ENCODE assay signal across 9 cellular contexts in genomic region chrX:22063284-22063683, GRCh38. TPM values are rescaled to one million over a fixed set of nuclear protein-coding genes. Genes with fewer than 3 reads are reported as not detected.
DNase-seq lines count a peak whose midpoint lies in the region; ATAC-seq and TF ChIP-seq lines count a peak whose summit lies in the region.
"Had no signal": no experiment of that assay in that cellular context is flagged by ENCODE, and none has a peak within 500 bp of the region (broad histone marks: within the 10 kb centered on the region; RNA-seq: fewer than 3 reads in every experiment).

No MANE protein-coding gene starts in this region.

- no peak for TF ChIP-seq POLR2A in tibial nerve (IDR thresholded peaks at IDR 0.05)

- DNase-seq in COLO829 (ENCODE audit: low spot score) (peak; percentile 74), tibial nerve (ENCODE audit: low spot score in 2 of 2) (no peak), endothelial cell (ENCODE audit: low spot score) (no peak)
- DNase-seq in CD8-positive, alpha-beta T cell, result no peak
- no peak for DNase-seq in effector CD4-positive, alpha-beta T cell

- intact Hi-C loops in CD8-positive, alpha-beta T cell (cut with DNase I, micrococcal nuclease), result no loop called here

- 15 to 43% methylated on average over 7 of the region's 7 CpGs for WGBS in tibial nerve, 2 donors

- H3K4me3 Mint-ChIP-seq in activated naive CD8-positive, alpha-beta T cell, result peak overlapping the region; percentile 64
- no peak overlapping the region for H3K4me3 Mint-ChIP-seq in CD8-positive, alpha-beta T cell
- no peak overlapping the region for H3K4me3 Mint-ChIP-seq in endothelial cell (ENCODE audit: unreplicated experiment)

- peaks cover 4% of the 10 kb centered on the region for H3K36me3 Mint-ChIP-seq in activated naive CD8-positive, alpha-beta T cell
- H3K36me3 Mint-ChIP-seq in CD8-positive, alpha-beta T cell, result no peaks in the 10 kb centered on the region
- no peaks in the 10 kb centered on the region for H3K36me3 Mint-ChIP-seq in endothelial cell (ENCODE audit: low read depth, unreplicated experiment)

- H3K27ac Mint-ChIP-seq in activated naive CD8-positive, alpha-beta T cell, result peak overlapping the region; percentile 95
- no peak overlapping the region for H3K27ac Mint-ChIP-seq in CD8-positive, alpha-beta T cell
- no peak overlapping the region for H3K27ac Mint-ChIP-seq in endothelial cell (ENCODE audit: unreplicated experiment)

- no peak overlapping the region for H3K27ac ChIP-seq in CD8-positive, alpha-beta T cell (ENCODE audit: low read depth, low read length)
- no peak overlapping the region for H3K27ac ChIP-seq in tibial nerve

- ATAC-seq in GM19455 (IDR thresholded peaks at IDR 0.05; ENCODE audit: unreplicated experiment) (peak; percentile 85), HG03460 (IDR thresholded peaks at IDR 0.05; ENCODE audit: unreplicated experiment) (peak; percentile 82)
- no peak for ATAC-seq in CD8-positive, alpha-beta T cell
- ATAC-seq: left colon had no signal

- H3K36me3 ChIP-seq in CD8-positive, alpha-beta T cell (ENCODE audit: insufficient read depth, low read length), result no peaks in the 10 kb centered on the region
- no peaks in the 10 kb centered on the region for H3K36me3 ChIP-seq in tibial nerve

- H3K9me3 Mint-ChIP-seq in activated naive CD8-positive, alpha-beta T cell (ENCODE audit: low read depth), result no peaks in the 10 kb centered on the region
- no peaks in the 10 kb centered on the region for H3K9me3 Mint-ChIP-seq in CD8-positive, alpha-beta T cell
- H3K9me3 Mint-ChIP-seq in endothelial cell (ENCODE audit: unreplicated experiment), result no peaks in the 10 kb centered on the region

- peaks cover 68% of the 10 kb centered on the region for H3K4me1 Mint-ChIP-seq in activated naive CD8-positive, alpha-beta T cell (ENCODE audit: low read depth)
- H3K4me1 Mint-ChIP-seq in CD8-positive, alpha-beta T cell (ENCODE audit: low read depth), result peaks cover 23% of the 10 kb centered on the region
- no peaks in the 10 kb centered on the region for H3K4me1 Mint-ChIP-seq in endothelial cell (ENCODE audit: unreplicated experiment)

- TF ChIP-seq EP300 in tibial nerve (IDR thresholded peaks at IDR 0.05), result no peak

- no peak overlapping the region for H3K4me3 ChIP-seq in CD8-positive, alpha-beta T cell (ENCODE audit: low read depth, low read length)
- no peak overlapping the region for H3K4me3 ChIP-seq in tibial nerve

- TF ChIP-seq CTCF in CD8-positive, alpha-beta T cell (IDR thresholded peaks at IDR 0.05), result no peak
- TF ChIP-seq CTCF in tibial nerve (IDR thresholded peaks at IDR 0.05) (no peak), endothelial cell (IDR thresholded peaks at IDR 0.05; ENCODE audit: unreplicated experiment) (no peak)

- CTCF ChIA-PET in CD8-positive, alpha-beta T cell (lab: Charles Lee), result no interaction called here

- H3K9me3 ChIP-seq in CD8-positive, alpha-beta T cell (ENCODE audit: low read length), result no peaks in the 10 kb centered on the region
- H3K9me3 ChIP-seq in tibial nerve, result no peaks in the 10 kb centered on the region

- no peaks in the 10 kb centered on the region for H3K27me3 ChIP-seq in CD8-positive, alpha-beta T cell (ENCODE audit: insufficient read depth, low read length)
- H3K27me3 ChIP-seq in tibial nerve, result no peaks in the 10 kb centered on the region

- POLR2A ChIA-PET in CD8-positive, alpha-beta T cell (lab: Charles Lee), result no interaction called here

- H3K4me1 ChIP-seq in CD8-positive, alpha-beta T cell (ENCODE audit: insufficient read depth, low read length), result no peaks in the 10 kb centered on the region
- H3K4me1 ChIP-seq in tibial nerve, result no peaks in the 10 kb centered on the region

- H3K27me3 Mint-ChIP-seq in activated naive CD8-positive, alpha-beta T cell, result no peaks in the 10 kb centered on the region
- no peaks in the 10 kb centered on the region for H3K27me3 Mint-ChIP-seq in CD8-positive, alpha-beta T cell (ENCODE audit: low read depth)
- no peaks in the 10 kb centered on the region for H3K27me3 Mint-ChIP-seq in endothelial cell (ENCODE audit: unreplicated experiment)

RNA-seq across cellular contexts. Expression of gene PHEX, which starts 31.2 kb away (rescaled TPM):
- under 1 TPM; 0.39 to 0.41 TPM for total RNA-seq in CD8-positive, alpha-beta T cell
- total RNA-seq in tibial nerve, result under 1 TPM in 2 of 4 donors, not detected in 2; under 0.01 TPM
- 0.46 TPM for total RNA-seq in endothelial cell (ENCODE audit: unreplicated experiment)
